In the genomic region with DNA sequence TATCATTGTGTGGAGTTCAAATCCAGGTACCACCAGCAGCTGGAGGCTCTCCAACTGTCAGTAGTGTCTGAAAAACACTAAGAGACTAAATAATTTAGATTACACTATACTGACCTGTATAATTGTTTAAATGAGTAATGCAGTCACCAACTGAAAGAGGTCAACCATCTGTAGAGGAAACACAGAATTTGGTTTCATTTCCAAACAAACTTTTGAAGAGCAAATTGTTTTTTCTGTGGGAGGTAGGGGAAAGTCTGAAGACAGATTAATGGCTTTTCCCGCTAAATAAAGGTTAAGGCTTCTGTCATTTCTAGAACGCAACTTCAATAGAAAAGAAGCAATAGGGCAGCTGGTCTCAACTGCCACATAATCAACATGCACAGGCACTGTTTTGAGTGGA, we compare ENCODE assay signal across 20 cellular contexts.
DNase-seq lines count a peak whose midpoint lies in the region; ATAC-seq, FAIRE-seq and TF ChIP-seq lines count a peak whose summit lies in the region.
"Had no signal": no experiment of that assay in that cellular context is flagged by ENCODE, and none has a peak within 500 bp of the region (broad histone marks: within the 10 kb centered on the region; RNA-seq: fewer than 3 reads in every experiment).

No MANE protein-coding gene starts in this region.

- no peaks in the 10 kb centered on the region for H3K27me3 ChIP-seq in HepG2 (ENCODE audit: control insufficient read depth in 1 of 2, insufficient read depth in 2 of 2, low read length in 2 of 2)
- H3K27me3 ChIP-seq: BLaER1 had no signal

- TF ChIP-seq CTCF in fibroblast of villous mesenchyme (IDR thresholded peaks at IDR 0.05; ENCODE audit: insufficient read depth, low read depth, low read length) = no peak
- TF ChIP-seq CTCF in HepG2 (CRISPR knock-in tag; IDR thresholded peaks at IDR 0.05) = no peak

- TF ChIP-seq RAD21 in HepG2 (CRISPR knock-in tag; IDR thresholded peaks at IDR 0.05) = no peak

- no peak overlapping the region for H3K27ac ChIP-seq in HepG2 (ENCODE audit: extremely low read length, insufficient read depth, low read length)
- H3K27ac ChIP-seq: BLaER1 had no signal

- CTCF ChIA-PET in HepG2 (lab: Yijun Ruan, JAX; ENCODE audit: low intra/inter-chr PET ratio, low total read pairs) = no interaction called here

- no peaks in the 10 kb centered on the region for H3K79me2 ChIP-seq in HepG2 (ENCODE audit: insufficient read depth, low read length)

- H4K20me1 ChIP-seq in HepG2 (ENCODE audit: insufficient read depth, low read length) = no peaks in the 10 kb centered on the region
- H4K20me1 ChIP-seq: BLaER1 had no signal

- POLR2A ChIA-PET in HepG2 (lab: Yijun Ruan, JAX) = no interaction called here

- no peak for TF ChIP-seq POLR2A in HepG2 (IDR thresholded peaks at IDR 0.05; ENCODE audit: insufficient read depth in 1 of 2, low read depth in 2 of 2, low read length in 2 of 2)

- BruUV-seq in HepG2 (replicated peaks; lab: Mats Ljungman, UMichigan) = no TSS peak

- peaks cover 59% of the 10 kb centered on the region for H3K9me3 ChIP-seq in HepG2 (ENCODE audit: low read length)
- H3K9me3 ChIP-seq: BLaER1 had no signal

- no peak overlapping the region for H3K9ac ChIP-seq in HepG2 (ENCODE audit: insufficient read depth, low read depth, low read length)
- H3K9ac ChIP-seq: BLaER1 had no signal

- no peak for FAIRE-seq in HepG2 (lab: Jason Lieb, UNC)
- FAIRE-seq: GM12891, K562 had no signal

- H3K36me3 ChIP-seq in HepG2 (replicated peaks in 1 of 2; ENCODE audit: control insufficient read depth in 1 of 2, insufficient read depth in 2 of 2, low read length in 2 of 2) = no peaks in the 10 kb centered on the region
- H3K36me3 ChIP-seq: BLaER1 had no signal

- in situ Hi-C loops in HepG2 (cut with HindIII; ENCODE audit: extremely low pct_ligation_motif_present, low pct_unique_long_range_greater_than_20kb) = no loop called here

- TF ChIP-seq EP300 in HepG2 (IDR thresholded peaks at IDR 0.05; ENCODE audit: low read depth in 2 of 2, low read length in 2 of 2) = no peak
- TF ChIP-seq EP300 in HepG2 (CRISPR knock-in tag; IDR thresholded peaks at IDR 0.05; ENCODE audit: borderline replicate concordance) = no peak

- no peak overlapping the region for H3K4me2 ChIP-seq in HepG2 (ENCODE audit: low read depth, low read length)
- H3K4me2 ChIP-seq: BLaER1 had no signal

- no peaks in the 10 kb centered on the region for H3K4me1 ChIP-seq in HepG2 (ENCODE audit: insufficient read depth, low read length)

- ATAC-seq in HepG2 = no peak
- ATAC-seq: K562, SK-N-SH treated with all-trans-retinoic acid at 6 μM for 48 hours, T-cell had no signal

- WGBS in HepG2 (ENCODE audit: low lambda C conversion rate) = 13% methylated on average over 2 of the region's 2 CpGs

- H3K4me3 ChIP-seq in fibroblast of villous mesenchyme (ENCODE audit: low read depth, low read length) (no peak overlapping the region), HepG2 (replicated peaks in 1 of 3; ENCODE audit: insufficient read depth in 1 of 3, low read depth in 2 of 3, low read length in 3 of 3) (no peak overlapping the region)
- H3K4me3 ChIP-seq: BLaER1, K562 had no signal

- H2AFZ ChIP-seq in HepG2 (ENCODE audit: low read length) = no peak overlapping the region

- intact Hi-C loops in HepG2 (cut with micrococcal nuclease; ENCODE audit: unreplicated experiment) = loop anchor here (10.0 kb wide), 1 partner anchor 710 kb away; no protein-coding TSS in a partner anchor

- DNase-seq in HCEC 1CT = peak; percentile 17
- peak; percentile 19 to 58 for DNase-seq in NCI-H2081 (lab: John Stamatoyannopoulos, UW)
- DNase-seq in SHP77 treated with DMSO at 0.1 percent for 48 hours (lab: John Stamatoyannopoulos, UW) = peak; percentile 66
- DNase-seq in fibroblast of villous mesenchyme (ENCODE audit: low read depth) = peak; percentile 26
- no peak for DNase-seq in NCI-H526 treated with DMSO at 0.1 percent for 48 hours (lab: John Stamatoyannopoulos, UW)
- DNase-seq in HepG2 (ENCODE audit: low spot score) = no peak
- no peak for DNase-seq in effector CD8-positive, alpha-beta T cell (lab: John Stamatoyannopoulos, UW)
- DNase-seq: CD4-positive, alpha-beta memory T cell; DMS53; EL; H7; NCI-H1105; NCI-H1694 treated with DMSO at 0.1 percent for 48 hours; NCI-H446 treated with DMSO at 0.1 percent for 48 hours; SIG-M5; T-cell had no signal

TF ChIP-seq in HepG2, 621 proteins besides CTCF, POLR2A, EP300 and RAD21:
- TF ChIP-seq, protein P1, sequence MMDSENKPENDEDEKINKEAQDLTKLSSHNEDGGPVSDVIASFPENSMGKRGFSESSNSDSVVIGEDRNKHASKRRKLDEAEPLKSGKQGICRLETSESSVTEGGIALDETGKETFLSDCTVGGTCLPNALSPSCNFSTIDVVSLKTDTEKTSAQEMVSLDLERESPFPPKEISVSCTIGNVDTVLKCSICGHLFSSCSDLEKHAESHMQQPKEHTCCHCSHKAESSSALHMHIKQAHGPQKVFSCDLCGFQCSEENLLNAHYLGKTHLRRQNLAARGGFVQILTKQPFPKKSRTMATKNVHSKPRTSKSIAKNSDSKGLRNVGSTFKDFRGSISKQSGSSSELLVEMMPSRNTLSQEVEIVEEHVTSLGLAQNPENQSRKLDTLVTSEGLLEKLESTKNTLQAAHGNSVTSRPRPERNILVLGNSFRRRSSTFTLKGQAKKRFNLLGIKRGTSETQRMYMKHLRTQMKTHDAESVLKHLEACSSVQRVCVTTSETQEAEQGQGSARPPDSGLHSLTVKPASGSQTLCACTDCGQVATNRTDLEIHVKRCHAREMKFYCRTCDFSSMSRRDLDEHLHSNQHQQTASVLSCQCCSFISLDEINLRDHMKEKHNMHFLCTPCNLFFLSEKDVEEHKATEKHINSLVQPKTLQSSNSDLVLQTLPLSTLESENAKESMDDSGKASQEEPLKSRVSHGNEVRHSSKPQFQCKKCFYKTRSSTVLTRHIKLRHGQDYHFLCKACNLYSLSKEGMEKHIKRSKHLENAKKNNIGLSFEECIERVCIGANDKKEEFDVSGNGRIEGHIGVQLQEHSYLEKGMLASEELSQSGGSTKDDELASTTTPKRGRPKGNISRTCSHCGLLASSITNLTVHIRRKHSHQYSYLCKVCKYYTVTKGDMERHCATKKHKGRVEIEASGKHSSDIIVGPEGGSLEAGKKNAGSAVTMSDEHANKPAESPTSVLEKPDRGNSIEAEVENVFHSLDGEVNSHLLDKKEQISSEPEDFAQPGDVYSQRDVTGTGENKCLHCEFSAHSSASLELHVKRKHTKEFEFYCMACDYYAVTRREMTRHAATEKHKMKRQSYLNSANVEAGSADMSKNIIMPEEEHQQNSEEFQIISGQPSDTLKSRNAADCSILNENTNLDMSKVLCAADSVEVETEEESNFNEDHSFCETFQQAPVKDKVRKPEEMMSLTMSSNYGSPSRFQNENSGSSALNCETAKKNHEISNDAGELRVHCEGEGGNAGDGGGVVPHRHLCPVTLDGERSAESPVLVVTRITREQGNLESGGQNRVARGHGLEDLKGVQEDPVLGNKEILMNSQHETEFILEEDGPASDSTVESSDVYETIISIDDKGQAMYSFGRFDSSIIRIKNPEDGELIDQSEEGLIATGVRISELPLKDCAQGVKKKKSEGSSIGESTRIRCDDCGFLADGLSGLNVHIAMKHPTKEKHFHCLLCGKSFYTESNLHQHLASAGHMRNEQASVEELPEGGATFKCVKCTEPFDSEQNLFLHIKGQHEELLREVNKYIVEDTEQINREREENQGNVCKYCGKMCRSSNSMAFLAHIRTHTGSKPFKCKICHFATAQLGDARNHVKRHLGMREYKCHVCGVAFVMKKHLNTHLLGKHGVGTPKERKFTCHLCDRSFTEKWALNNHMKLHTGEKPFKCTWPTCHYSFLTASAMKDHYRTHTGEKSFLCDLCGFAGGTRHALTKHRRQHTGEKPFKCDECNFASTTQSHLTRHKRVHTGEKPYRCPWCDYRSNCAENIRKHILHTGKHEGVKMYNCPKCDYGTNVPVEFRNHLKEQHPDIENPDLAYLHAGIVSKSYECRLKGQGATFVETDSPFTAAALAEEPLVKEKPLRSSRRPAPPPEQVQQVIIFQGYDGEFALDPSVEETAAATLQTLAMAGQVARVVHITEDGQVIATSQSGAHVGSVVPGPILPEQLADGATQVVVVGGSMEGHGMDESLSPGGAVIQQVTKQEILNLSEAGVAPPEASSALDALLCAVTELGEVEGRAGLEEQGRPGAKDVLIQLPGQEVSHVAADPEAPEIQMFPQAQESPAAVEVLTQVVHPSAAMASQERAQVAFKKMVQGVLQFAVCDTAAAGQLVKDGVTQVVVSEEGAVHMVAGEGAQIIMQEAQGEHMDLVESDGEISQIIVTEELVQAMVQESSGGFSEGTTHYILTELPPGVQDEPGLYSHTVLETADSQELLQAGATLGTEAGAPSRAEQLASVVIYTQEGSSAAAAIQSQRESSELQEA (CRISPR knock-in tag; IDR thresholded peaks at IDR 0.05; ENCODE audit: not compliant biosample characterization) = no peak
- TF ChIP-seq KDM5A (IDR thresholded peaks at IDR 0.05; ENCODE audit: borderline replicate concordance, low read length) = no peak
- TF ChIP-seq ZNF30 (CRISPR knock-in tag; IDR thresholded peaks at IDR 0.05) = no peak
- no peak for TF ChIP-seq ZNF282 (IDR thresholded peaks at IDR 0.05; ENCODE audit: partially characterized antibody)
- TF ChIP-seq, protein P2, sequence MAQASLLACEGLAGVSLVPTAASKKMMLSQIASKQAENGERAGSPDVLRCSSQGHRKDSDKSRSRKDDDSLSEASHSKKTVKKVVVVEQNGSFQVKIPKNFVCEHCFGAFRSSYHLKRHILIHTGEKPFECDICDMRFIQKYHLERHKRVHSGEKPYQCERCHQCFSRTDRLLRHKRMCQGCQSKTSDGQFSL (CRISPR knock-in tag; IDR thresholded peaks at IDR 0.05) = no peak
- no peak for TF ChIP-seq U2AF1 (optimal IDR thresholded peaks at IDR 0.05; ENCODE audit: low read depth, low read length)
- TF ChIP-seq ZNF274 (CRISPR knock-in tag; IDR thresholded peaks at IDR 0.05) = no peak
- no peak for TF ChIP-seq SCMH1 (CRISPR knock-in tag; IDR thresholded peaks at IDR 0.05; ENCODE audit: borderline replicate concordance)
- TF ChIP-seq ZNF782 (CRISPR knock-in tag; IDR thresholded peaks at IDR 0.05; ENCODE audit: borderline replicate concordance) = no peak
- no peak for TF ChIP-seq ZNF484 (CRISPR knock-in tag; IDR thresholded peaks at IDR 0.05; ENCODE audit: borderline replicate concordance, low read depth)

Comparison
In these comparisons a context has a peak if more than half of its experiments do, and no peak if none do; other contexts are left out.
1. DNase-seq: peak in HCEC 1CT (single experiment), NCI-H2081 (2 of 2), SHP77 treated with DMSO at 0.1 percent for 48 hours (single experiment) and fibroblast of villous mesenchyme (single experiment); none in NCI-H526 treated with DMSO at 0.1 percent for 48 hours (single experiment), HepG2 (single experiment) and effector CD8-positive, alpha-beta T cell (single experiment).